9 cellular contexts compared by ENCODE assay signal in genomic region chr7:35695987-35696386, GRCh38. TPM values are rescaled to one million over a fixed set of nuclear protein-coding genes. Genes with fewer than 3 reads are reported as not detected.
DNase-seq lines count a peak whose midpoint lies in the region; ATAC-seq and TF ChIP-seq lines count a peak whose summit lies in the region.
"Had no signal": no experiment of that assay in that cellular context is flagged by ENCODE, and none has a peak within 500 bp of the region (broad histone marks: within the 10 kb centered on the region; RNA-seq: fewer than 3 reads in every experiment).

No MANE protein-coding gene starts in this region.

- DNase-seq in HFFc6 (no peak), activated B cell treated with CpG ODN at 0.5 μM for 24 hours (no peak), hepatocyte (ENCODE audit: low spot score) (no peak), activated gamma-delta T cell treated with Interleukin-2 at 50 U/mL for 16 hours (no peak), GM19238 (ENCODE audit: insufficient read length, low spot score) (no peak)
- no peak for DNase-seq in stimulated activated effector memory CD8-positive, alpha-beta T cell treated with anti-CD3 and anti-CD28 coated beads, Interleukin-12 subunit alpha, Interleukin-12 subunit beta, amount 100 ng/mL, for 72 hours (ENCODE audit: low spot score in 2 of 2)
- DNase-seq: NCI-H2107; stimulated activated CD4-positive, alpha-beta T cell treated with anti-CD3 and anti-CD28 coated beads, Interleukin-12 subunit alpha, Interleukin-12 subunit beta, amount 100 ng/mL, for 4 hours had no signal

- no peaks in the 10 kb centered on the region for H3K9me3 ChIP-seq in hepatocyte (ENCODE audit: low read depth)

- H3K9me3 Mint-ChIP-seq in HFFc6 (no peaks in the 10 kb centered on the region), activated B cell treated with CpG ODN at 0.5 μM for 24 hours (no peaks in the 10 kb centered on the region)
- no peaks in the 10 kb centered on the region for H3K9me3 Mint-ChIP-seq in stimulated activated effector memory CD8-positive, alpha-beta T cell treated with anti-CD3 and anti-CD28 coated beads, Interleukin-12 subunit alpha, Interleukin-12 subunit beta, amount 100 ng/mL, for 72 hours

- H3K36me3 ChIP-seq in hepatocyte (replicated peaks; ENCODE audit: insufficient read depth, low read depth), result no peaks in the 10 kb centered on the region

- H3K4me1 ChIP-seq in hepatocyte (ENCODE audit: insufficient read depth), result peaks cover 25% of the 10 kb centered on the region

- H3K4me3 ChIP-seq in hepatocyte, result no peak overlapping the region

- H3K4me1 Mint-ChIP-seq in HFFc6 (ENCODE audit: low read depth) (peaks cover 71% of the 10 kb centered on the region), activated B cell treated with CpG ODN at 0.5 μM for 24 hours (peaks cover 52% of the 10 kb centered on the region)
- H3K4me1 Mint-ChIP-seq in stimulated activated effector memory CD8-positive, alpha-beta T cell treated with anti-CD3 and anti-CD28 coated beads, Interleukin-12 subunit alpha, Interleukin-12 subunit beta, amount 100 ng/mL, for 72 hours, result peaks cover 55% of the 10 kb centered on the region

- H3K36me3 Mint-ChIP-seq in HFFc6 (ENCODE audit: low read depth), result peaks cover 39% of the 10 kb centered on the region
- H3K36me3 Mint-ChIP-seq in activated B cell treated with CpG ODN at 0.5 μM for 24 hours (ENCODE audit: low read depth), result peaks cover 16% of the 10 kb centered on the region
- H3K36me3 Mint-ChIP-seq in stimulated activated effector memory CD8-positive, alpha-beta T cell treated with anti-CD3 and anti-CD28 coated beads, Interleukin-12 subunit alpha, Interleukin-12 subunit beta, amount 100 ng/mL, for 72 hours, result peaks cover 26% of the 10 kb centered on the region

- peak overlapping the region; percentile 91 for H3K4me2 ChIP-seq in hepatocyte

- H3K27ac Mint-ChIP-seq in HFFc6, result peak overlapping the region; percentile 95
- H3K27ac Mint-ChIP-seq in activated B cell treated with CpG ODN at 0.5 μM for 24 hours, result peak overlapping the region; percentile 92
- H3K27ac Mint-ChIP-seq in stimulated activated effector memory CD8-positive, alpha-beta T cell treated with anti-CD3 and anti-CD28 coated beads, Interleukin-12 subunit alpha, Interleukin-12 subunit beta, amount 100 ng/mL, for 72 hours, result peak overlapping the region; percentile 99

- WGBS in hepatocyte (ENCODE audit: low lambda C conversion rate, missing lambda C conversion rate), result 88% methylated on average over 7 of the region's 7 CpGs

- TF ChIP-seq CTCF in HFFc6 (IDR thresholded peaks at IDR 0.05), result no peak
- TF ChIP-seq CTCF in activated B cell treated with CpG ODN at 0.5 μM for 24 hours (IDR thresholded peaks at IDR 0.05), result no peak
- TF ChIP-seq CTCF in hepatocyte (IDR thresholded peaks at IDR 0.05; ENCODE audit: poor library complexity), result no peak

- H3K27me3 ChIP-seq in hepatocyte, result no peaks in the 10 kb centered on the region

- POLR2A ChIA-PET in activated B cell treated with CpG ODN at 0.5 μM for 24 hours (lab: Charles Lee), result interaction anchor here (0.6 to 6.3 kb wide), 8 partner anchors 10 to 105 kb away, joined by 3 to 79 read pairs (median 8); partner anchors contain the start of gene SEPTIN7

- intact Hi-C loops in activated B cell treated with CpG ODN at 0.5 μM for 24 hours (cut with micrococcal nuclease), result loop anchor here (1.0 to 10.0 kb wide), 10 partner anchors 13 to 1749 kb away; partner anchors contain the start of genes DPY19L1, EEPD1, ELMO1 and SEPTIN7

- ATAC-seq in activated B cell treated with CpG ODN at 0.5 μM for 24 hours (ENCODE audit: low read depth) (no peak), HG02884 (IDR thresholded peaks at IDR 0.05; ENCODE audit: unreplicated experiment) (no peak)
- ATAC-seq in stimulated activated effector memory CD8-positive, alpha-beta T cell treated with anti-CD3 and anti-CD28 coated beads, Interleukin-12 subunit alpha, Interleukin-12 subunit beta, amount 100 ng/mL, for 72 hours, result no peak

- peaks cover 11% of the 10 kb centered on the region for H4K20me1 ChIP-seq in hepatocyte (ENCODE audit: insufficient read depth, poor library complexity, severe bottlenecking)

- CTCF ChIA-PET in activated B cell treated with CpG ODN at 0.5 μM for 24 hours (lab: Charles Lee), result interaction anchor here (1.4 to 2.5 kb wide), 5 partner anchors 14 to 671 kb away, joined by 4 to 9 read pairs (median 6); partner anchors contain the start of gene SEPTIN7

- H3K27me3 Mint-ChIP-seq in HFFc6 (ENCODE audit: insufficient read depth), result no peaks in the 10 kb centered on the region
- H3K27me3 Mint-ChIP-seq in activated B cell treated with CpG ODN at 0.5 μM for 24 hours, result no peaks in the 10 kb centered on the region

- H3K79me2 ChIP-seq in hepatocyte, result peaks cover 42% of the 10 kb centered on the region

- peak overlapping the region; percentile 98 for H3K27ac ChIP-seq in hepatocyte

- H3K4me3 Mint-ChIP-seq in HFFc6 (peak overlapping the region; percentile 97), activated B cell treated with CpG ODN at 0.5 μM for 24 hours (peak overlapping the region; percentile 95)
- H3K4me3 Mint-ChIP-seq in stimulated activated effector memory CD8-positive, alpha-beta T cell treated with anti-CD3 and anti-CD28 coated beads, Interleukin-12 subunit alpha, Interleukin-12 subunit beta, amount 100 ng/mL, for 72 hours, result peak overlapping the region; percentile 96

- peak overlapping the region; percentile 97 for H2AFZ ChIP-seq in hepatocyte

- no peaks in the 10 kb centered on the region for H3K9me2 ChIP-seq in hepatocyte (replicated peaks; ENCODE audit: insufficient read depth)

RNA-seq across cellular contexts. Expression of gene HERPUD2, which starts 1.1 kb away (rescaled TPM):
- 10 to 100 TPM; 21.2 to 26.5 (median 22.6) TPM for total RNA-seq in HFFc6 (2021; fragmentation: NEBNext Ultra II Directional; extraction: Animal tissue kit (Norgen Biotek cat#: 25700))
- total RNA-seq in activated B cell treated with CpG ODN at 0.5 μM for 24 hours (26.2 and 31.5 TPM in 2 replicates), hepatocyte (25.5 and 31.3 TPM in 2 replicates)
- 26.8 and 28.0 TPM in 2 replicates for polyA plus RNA-seq in hepatocyte
